21 cellular contexts compared by ENCODE assay signal in the genomic region with DNA sequence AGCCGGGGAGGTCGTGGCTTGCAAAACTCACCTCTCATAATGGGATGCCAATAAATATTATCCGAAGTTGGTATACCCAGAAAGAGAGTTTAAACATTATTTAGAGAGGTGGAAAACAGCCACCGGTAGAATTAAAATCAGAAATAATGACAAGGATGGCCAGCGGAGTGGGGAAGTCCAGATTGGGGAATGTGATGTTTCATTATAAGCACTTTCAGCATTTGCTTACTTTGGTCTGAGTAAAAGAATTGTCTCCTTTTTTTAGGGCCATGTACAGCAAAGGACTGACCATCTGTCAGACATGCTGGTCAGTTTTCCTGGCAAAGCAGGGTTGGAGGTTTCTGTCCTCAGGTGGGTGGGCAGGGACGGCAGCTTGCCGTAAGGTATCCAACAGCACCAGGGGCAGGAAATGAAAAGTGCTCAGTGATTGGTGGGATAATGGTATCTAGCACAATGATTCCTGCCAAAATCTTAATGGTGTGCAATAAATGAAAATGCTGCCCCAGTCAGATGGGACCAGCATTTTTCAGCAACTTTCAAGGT. TPM values are rescaled to one million over a fixed set of nuclear protein-coding genes. Genes with fewer than 3 reads are reported as not detected.
A peak's percentile ranks its signal among the peaks of the same experiment; 100 is the strongest.
DNase-seq lines count a peak whose midpoint lies in the region; ATAC-seq and TF ChIP-seq lines count a peak whose summit lies in the region.
"Had no signal": no experiment of that assay in that cellular context is flagged by ENCODE, and none has a peak within 500 bp of the region (broad histone marks: within the 10 kb centered on the region; RNA-seq: fewer than 3 reads in every experiment).

No MANE protein-coding gene starts in this region.

- no peaks in the 10 kb centered on the region for H3K27me3 ChIP-seq in CD8-positive, alpha-beta T cell (ENCODE audit: insufficient read depth, low read length)

- no peak overlapping the region for H3K4me3 Mint-ChIP-seq in CD8-positive, alpha-beta T cell
- peak overlapping the region in 2 of 10 donors; percentile 26 to 33 for H3K4me3 Mint-ChIP-seq in naive thymus-derived CD8-positive, alpha-beta T cell
- H3K4me3 Mint-ChIP-seq: CD4-positive, CD25-positive, alpha-beta regulatory T cell; H9 had no signal

- no peaks in the 10 kb centered on the region for H3K27me3 Mint-ChIP-seq in CD8-positive, alpha-beta T cell (ENCODE audit: low read depth)
- H3K27me3 Mint-ChIP-seq in naive thymus-derived CD8-positive, alpha-beta T cell = no peaks in the 10 kb centered on the region
- H3K27me3 Mint-ChIP-seq: CD4-positive, CD25-positive, alpha-beta regulatory T cell had no signal

- DNase-seq in CD8-positive, alpha-beta T cell = no peak
- peak; percentile 97 for DNase-seq in G401 (ENCODE audit: low spot score)
- DNase-seq in cerebellar cortex (ENCODE audit: low spot score) = peak; percentile 95
- DNase-seq in naive thymus-derived CD8-positive, alpha-beta T cell = no peak
- no peak for DNase-seq in amygdala (lab: John Stamatoyannopoulos, UW)
- DNase-seq in NCI-H446 (lab: John Stamatoyannopoulos, UW) = no peak
- DNase-seq: CD4-positive, CD25-positive, alpha-beta regulatory T cell; COR-L47; DMS79; GM23248; H9; MV-4-11; NCI-H1694; NCI-H2081; NCI-H2171; NCI-H345; NCI-H526; Right ventricle myocardium superior had no signal

- CTCF ChIA-PET in CD8-positive, alpha-beta T cell (lab: Charles Lee) = no interaction called here

- no peaks in the 10 kb centered on the region for H3K9me3 Mint-ChIP-seq in CD8-positive, alpha-beta T cell
- H3K9me3 Mint-ChIP-seq in naive thymus-derived CD8-positive, alpha-beta T cell = no peaks in the 10 kb centered on the region
- H3K9me3 Mint-ChIP-seq: CD4-positive, CD25-positive, alpha-beta regulatory T cell had no signal

- no peak overlapping the region for H3K4me3 ChIP-seq in CD8-positive, alpha-beta T cell (ENCODE audit: low read depth, low read length)
- H3K4me3 ChIP-seq: GM12878, GM23248 had no signal

- TF ChIP-seq CTCF in CD8-positive, alpha-beta T cell (IDR thresholded peaks at IDR 0.05) = no peak

- ATAC-seq in CD8-positive, alpha-beta T cell = no peak
- ATAC-seq in naive thymus-derived CD8-positive, alpha-beta T cell = no peak
- no peak for ATAC-seq in GM21381 (IDR thresholded peaks at IDR 0.05; ENCODE audit: unreplicated experiment)
- ATAC-seq: GM12878 had no signal

- no peaks in the 10 kb centered on the region for H3K36me3 ChIP-seq in CD8-positive, alpha-beta T cell (ENCODE audit: insufficient read depth, low read length)

- H3K4me1 Mint-ChIP-seq in CD8-positive, alpha-beta T cell (ENCODE audit: low read depth) = peaks cover 70% of the 10 kb centered on the region
- peaks cover 36 to 76% (median 69%) of the 10 kb centered on the region in 4 donors for H3K4me1 Mint-ChIP-seq in naive thymus-derived CD8-positive, alpha-beta T cell

- H3K4me1 ChIP-seq in CD8-positive, alpha-beta T cell (ENCODE audit: insufficient read depth, low read length) = peaks cover 59% of the 10 kb centered on the region

- POLR2A ChIA-PET in CD8-positive, alpha-beta T cell (lab: Charles Lee) = no interaction called here
- POLR2A ChIA-PET in naive thymus-derived CD8-positive, alpha-beta T cell (lab: Charles Lee) = interaction anchor here (1.2 kb wide), 1 partner anchor 23 kb away, joined by 3 read pairs; no protein-coding TSS in a partner anchor

- peaks cover 5% of the 10 kb centered on the region for H3K36me3 Mint-ChIP-seq in CD8-positive, alpha-beta T cell
- peaks cover 4 to 9% (median 6%) of the 10 kb centered on the region in 3 donors for H3K36me3 Mint-ChIP-seq in naive thymus-derived CD8-positive, alpha-beta T cell

- no peaks in the 10 kb centered on the region for H3K9me3 ChIP-seq in CD8-positive, alpha-beta T cell (ENCODE audit: low read length)

- H3K27ac Mint-ChIP-seq in CD8-positive, alpha-beta T cell = peak overlapping the region; percentile 32
- peak overlapping the region in 6 of 10 donors; percentile 27 to 83 (median 74) for H3K27ac Mint-ChIP-seq in naive thymus-derived CD8-positive, alpha-beta T cell
- H3K27ac Mint-ChIP-seq: H9 had no signal

- intact Hi-C loops in CD8-positive, alpha-beta T cell (cut with DNase I, micrococcal nuclease) = no loop called here

- H3K27ac ChIP-seq in CD8-positive, alpha-beta T cell (ENCODE audit: low read depth, low read length) = no peak overlapping the region
- H3K27ac ChIP-seq: GM23248, KMS-11 had no signal

- in situ Hi-C loops in G401 (cut with HindIII; ENCODE audit: low sequenced_read_pairs) = no loop called here

RNA-seq across cellular contexts. Expression of a gene that starts 24.3 kb away (rescaled TPM):
- total RNA-seq in CD8-positive, alpha-beta T cell = 100 to 1,000 TPM; 106 to 108 TPM
- total RNA-seq in G401 (2014; rRNA removed; shearing (Covaris generic)) = 20.8 and 27.6 TPM in 2 replicates
- 100 to 1,000 TPM; 206 to 216 TPM for total RNA-seq in naive thymus-derived CD8-positive, alpha-beta T cell
- polyA plus RNA-seq in naive thymus-derived CD8-positive, alpha-beta T cell = 100 to 1,000 TPM in 1 of 3 donors, 10 to 100 TPM in 2; 75.5 to 164 (median 95.1) TPM

Comparison
In these comparisons a context has a peak if more than half of its experiments do, and no peak if none do; other contexts are left out.
1. DNase-seq: peak in G401 (single experiment) and cerebellar cortex (single experiment); none in CD8-positive, alpha-beta T cell (0 of 7), naive thymus-derived CD8-positive, alpha-beta T cell (0 of 10), amygdala (0 of 56) and NCI-H446 (0 of 2).